14 cellular contexts compared by ENCODE assay signal in genomic region chr6:105488521-105489212, GRCh38.
DNase-seq lines count a peak whose midpoint lies in the region; ATAC-seq, FAIRE-seq and TF ChIP-seq lines count a peak whose summit lies in the region.
"Had no signal": no experiment of that assay in that cellular context is flagged by ENCODE, and none has a peak within 500 bp of the region (broad histone marks: within the 10 kb centered on the region; RNA-seq: fewer than 3 reads in every experiment).

No MANE protein-coding gene starts in this region.

- H2AFZ ChIP-seq in GM23248: peak overlapping the region; percentile 38

- 53 to 57% methylated on average over 8 of the region's 8 CpGs for WGBS in GM23248 (ENCODE audit: low coverage in 1 of 2, low lambda C conversion rate in 2 of 2, missing lambda C conversion rate in 2 of 2), 2 experiments
- 35 to 55% (median 39%) methylated on average over 8 of the region's 8 CpGs for WGBS in small intestine, 3 donors

- no peaks in the 10 kb centered on the region for H4K20me1 ChIP-seq in GM23248 (ENCODE audit: insufficient read depth)

- no peak overlapping the region for H3K4me2 ChIP-seq in GM23248 (ENCODE audit: unreplicated experiment)

- no peak overlapping the region for H3K9ac ChIP-seq in GM23248

- H3F3A ChIP-seq in GM23248 (ENCODE audit: insufficient read depth): 0 out of 2 replicates have a peak, but pooled peaks cover 9% of the 10 kb centered on the region

- FAIRE-seq in small intestine (lab: Jason Lieb, UNC): no peak

- H3K4me1 ChIP-seq in GM23248 (ENCODE audit: insufficient read depth): peaks cover 10% of the 10 kb centered on the region
- H3K4me1 ChIP-seq in small intestine (ENCODE audit: control insufficient read depth in 2 of 2, insufficient read depth in 1 of 2, low read depth in 1 of 2, low read length in 1 of 2): peaks cover 6 to 7% of the 10 kb centered on the region in 2 donors

- H3K36me3 ChIP-seq in GM23248 (ENCODE audit: low read depth) (no peaks in the 10 kb centered on the region), small intestine (ENCODE audit: control insufficient read depth in 2 of 2, insufficient read depth in 2 of 2, low read length in 2 of 2) (no peaks in the 10 kb centered on the region)

- no peak for TF ChIP-seq CTCF in WI38 (IDR thresholded peaks at IDR 0.05; ENCODE audit: low read depth, low read length)

- H3K4me3 ChIP-seq in GM23248: no peak overlapping the region
- peak overlapping the region; percentile 43 for H3K4me3 ChIP-seq in WI38 (ENCODE audit: low read depth, low read length)
- no peak overlapping the region for H3K4me3 ChIP-seq in small intestine (ENCODE audit: low read depth in 1 of 2, low read length in 2 of 2)

- DNase-seq in GM23248 (no peak), left ventricle myocardium superior (no peak), small intestine (peak; percentile 31), NCI-H2227 (lab: John Stamatoyannopoulos, UW; ENCODE audit: unreplicated experiment) (no peak), OCI-M2 (lab: John Stamatoyannopoulos, UW; ENCODE audit: unreplicated experiment) (no peak)
- DNase-seq: activated CD4-positive, CD25-positive, alpha-beta regulatory T cell treated with anti-CD3 and anti-CD28 coated beads, Interleukin-2, amount 50 U/mL, for 72 hours; activated effector memory CD4-positive, alpha-beta T cell treated with anti-CD3 and anti-CD28 coated beads, Interleukin-2, amount 50 U/mL, for 16 hours; CD8-positive, alpha-beta T cell; central memory CD4-positive, alpha-beta T cell; NCI-H2171; retina had no signal

- H3K9me2 ChIP-seq in GM23248 (ENCODE audit: insufficient read depth): no peaks in the 10 kb centered on the region

- H3K27ac ChIP-seq in GM23248: no peak overlapping the region
- H3K27ac ChIP-seq in small intestine (ENCODE audit: low read depth in 1 of 2, low read length in 1 of 2): peak overlapping the region in 1 of 2 donors; percentile 29

- intact Hi-C loops in left ventricle myocardium superior (cut with micrococcal nuclease): loop anchor here (10.0 kb wide), 2 partner anchors 246 to 726 kb away; no protein-coding TSS in a partner anchor

- no peaks in the 10 kb centered on the region for H3K9me3 ChIP-seq in GM23248 (ENCODE audit: low read depth)
- H3K9me3 ChIP-seq in small intestine (ENCODE audit: control insufficient read depth, low read depth): no peaks in the 10 kb centered on the region

- no peaks in the 10 kb centered on the region for H3K79me2 ChIP-seq in GM23248 (ENCODE audit: insufficient read depth)

- ATAC-seq in left ventricle myocardium superior (peak; percentile 65), HG03354 (IDR thresholded peaks at IDR 0.05; ENCODE audit: poor library complexity, severe bottlenecking, unreplicated experiment) (no peak), GM18867 (IDR thresholded peaks at IDR 0.05; ENCODE audit: unreplicated experiment) (no peak)
- ATAC-seq: CD8-positive, alpha-beta T cell had no signal

- H3K27me3 ChIP-seq in GM23248 (replicated peaks; ENCODE audit: insufficient read depth) (no peaks in the 10 kb centered on the region), small intestine (ENCODE audit: control insufficient read depth in 2 of 2, insufficient read depth in 2 of 2, low read length in 2 of 2) (no peaks in the 10 kb centered on the region)

- in situ Hi-C loops in GM23248 (cut with MboI): loop anchor here (25.0 kb wide), 2 partner anchors 599 to 799 kb away; partner anchors contain the start of gene PRDM1
